8 cellular contexts compared by ENCODE assay signal in the genomic region with DNA sequence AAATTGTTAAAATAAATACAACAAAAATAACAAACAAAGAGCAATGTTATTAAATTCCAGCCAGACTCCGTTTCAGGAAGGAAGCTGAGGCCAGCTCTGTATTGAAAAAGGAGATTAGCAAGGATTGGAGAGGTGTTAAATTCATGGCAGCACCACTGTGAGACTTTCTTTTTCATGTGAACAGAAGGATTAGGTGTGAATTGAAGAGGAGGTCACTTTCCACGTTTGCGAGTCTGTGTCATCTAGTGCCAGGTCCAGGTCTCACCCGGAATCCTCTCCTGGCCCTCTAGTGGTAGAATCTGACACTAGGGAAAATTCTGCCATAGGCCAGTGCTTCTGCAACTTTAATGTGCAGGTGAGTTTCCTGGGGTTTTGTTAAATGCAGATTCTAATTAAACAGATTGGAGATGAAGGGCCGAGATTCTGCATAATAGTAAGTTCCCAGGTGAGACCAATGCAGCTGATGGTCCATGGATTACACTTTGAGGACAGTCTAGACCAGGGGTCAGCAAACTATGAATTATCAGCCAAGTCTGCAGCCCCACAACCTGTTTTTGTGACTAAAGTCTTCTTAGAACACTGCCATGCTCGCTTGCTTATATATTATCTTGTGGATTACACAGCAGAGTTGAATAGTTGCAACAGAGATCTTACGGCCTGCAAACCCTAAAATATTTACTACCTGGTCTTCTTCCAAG. TPM values are rescaled to one million over a fixed set of nuclear protein-coding genes. Genes with fewer than 3 reads are reported as not detected.
DNase-seq lines count a peak whose midpoint lies in the region; ATAC-seq and TF ChIP-seq lines count a peak whose summit lies in the region.

No MANE protein-coding gene starts in this region.

- peak; percentile 47 for ATAC-seq in HG02981 (IDR thresholded peaks at IDR 0.05; ENCODE audit: unreplicated experiment)
- ATAC-seq in gastroesophageal sphincter, result peak; percentile 22
- no peak for ATAC-seq in HG03342 (IDR thresholded peaks at IDR 0.05; ENCODE audit: unreplicated experiment)

- no peaks in the 10 kb centered on the region for H3K9me3 ChIP-seq in gastroesophageal sphincter
- no peaks in the 10 kb centered on the region for H3K9me3 ChIP-seq in prostate gland

- WGBS in gastroesophageal sphincter (ENCODE audit: low coverage in 1 of 2), 2 donors, result 2 to 23% methylated on average over 5 to 7 of the region's 7 CpGs
- 12% methylated on average over 7 of the region's 7 CpGs for WGBS in prostate gland

- H3K36me3 ChIP-seq in gastroesophageal sphincter (no peaks in the 10 kb centered on the region), prostate gland (no peaks in the 10 kb centered on the region)

- no peak for TF ChIP-seq EP300 in gastroesophageal sphincter (IDR thresholded peaks at IDR 0.05)

- TF ChIP-seq POLR2A in gastroesophageal sphincter (IDR thresholded peaks at IDR 0.05), result no peak
- no peak for TF ChIP-seq POLR2A in prostate gland (IDR thresholded peaks at IDR 0.05)

- intact Hi-C loops in prostate gland (cut with DNase I), result no loop called here

- H3K27me3 ChIP-seq in gastroesophageal sphincter, result no peaks in the 10 kb centered on the region
- H3K27me3 ChIP-seq in prostate gland (replicated peaks; ENCODE audit: insufficient read depth), result no peaks in the 10 kb centered on the region

- H3K4me3 ChIP-seq in gastroesophageal sphincter (no peak overlapping the region), prostate gland (no peak overlapping the region)

- TF ChIP-seq CTCF in gastroesophageal sphincter (IDR thresholded peaks at IDR 0.05) (peak; percentile 40 to 66 (median 50)), prostate gland (IDR thresholded peaks at IDR 0.05) (peak; percentile 32 to 74 (median 67))

- H3K27ac ChIP-seq in gastroesophageal sphincter (no peak overlapping the region), prostate gland (no peak overlapping the region)

- DNase-seq in NCI-H82 (lab: John Stamatoyannopoulos, UW) (peak; percentile 55), NCI-H82 treated with DMSO at 0.1 percent for 48 hours (lab: John Stamatoyannopoulos, UW; ENCODE audit: unreplicated experiment) (no peak), SW480 (ENCODE audit: low spot score) (peak; percentile 74), prostate gland (ENCODE audit: low spot score) (peak; percentile 46), KG1 (lab: John Stamatoyannopoulos, UW) (no peak)

- peaks cover 0 to 13% (median 0%) of the 10 kb centered on the region in 3 donors for H3K4me1 ChIP-seq in gastroesophageal sphincter
- H3K4me1 ChIP-seq in prostate gland (replicated peaks), result no peaks in the 10 kb centered on the region

RNA-seq across cellular contexts. Expression of gene SLC6A1, which starts 9.2 kb away (rescaled TPM):
- total RNA-seq in gastroesophageal sphincter (1 to 10 TPM in 1 of 4 donors, under 1 TPM in 2, not detected in 1; 0.62 to 2.5 (median 0.67) TPM), prostate gland (1 to 10 TPM in 1 of 2 donors, under 1 TPM in 1; 0.18 to 6.2 TPM)

Comparison
In these comparisons a context has a peak if more than half of its experiments do, and no peak if none do; other contexts are left out.
1. DNase-seq: peak in NCI-H82 (single experiment), SW480 (single experiment) and prostate gland (single experiment); none in NCI-H82 treated with DMSO at 0.1 percent for 48 hours (single experiment) and KG1 (single experiment).